1 cellular context compared by ENCODE assay signal in genomic region chr15:79431636-79432344, GRCh38.
TF ChIP-seq lines count a peak whose summit lies in the region.

TSS of gene MINAR1 (plus strand) at chr15:79432336. CDS start at chr15:79456148, 23,812 bp downstream.

TF ChIP-seq in IMR-90, 13 proteins besides CTCF, POLR2A, EP300 and RAD21 (continued from another document):
- no peak for TF ChIP-seq RCOR1 (IDR thresholded peaks at IDR 0.05; ENCODE audit: insufficient replicate concordance, low read length)
